In genomic region chr15:40470423-40471104, GRCh38 we compare ENCODE assay signal across 1 cellular context.
A peak's percentile ranks its signal among the peaks of the same experiment; 100 is the strongest.
TF ChIP-seq lines count a peak whose summit lies in the region.

CHST14 (plus strand) TSS chr15:40470984; CDS start chr15:40471214, 230 bp downstream.

TF ChIP-seq in K562, 482 proteins besides CTCF, POLR2A, EP300 and RAD21 (continued from another document and continues in another):
- TF ChIP-seq ZNF318 (IDR thresholded peaks at IDR 0.05; ENCODE audit: borderline replicate concordance in 1 of 2, low read depth in 1 of 2) (no peak), MTA3 (IDR thresholded peaks at IDR 0.05; ENCODE audit: borderline replicate concordance) (peak; percentile 68; the same call in 1 of the 2 replicates), ASH1L (IDR thresholded peaks at IDR 0.05; ENCODE audit: borderline replicate concordance, low read depth, partially characterized antibody) (no peak), PRDM10 (IDR thresholded peaks at IDR 0.05; ENCODE audit: partially characterized antibody) (peak; percentile 8), MEIS2 (IDR thresholded peaks at IDR 0.05; ENCODE audit: partially characterized antibody) (no peak), DMBX1 (CRISPR knock-in tag; IDR thresholded peaks at IDR 0.05; ENCODE audit: borderline replicate concordance) (0 out of 2 replicates have a peak, but pooled peaks have one; percentile 47), VEZF1 (CRISPR knock-in tag; IDR thresholded peaks at IDR 0.05) (peak; percentile 85), COPS2 (conservative IDR thresholded peaks at IDR 0.05) (no peak), SRSF3 (IDR thresholded peaks at IDR 0.05; ENCODE audit: insufficient read depth, low read length) (no peak), ZNF280A (IDR thresholded peaks at IDR 0.05; ENCODE audit: low read depth, partially characterized antibody) (no peak), ZNF778 (CRISPR knock-in tag; IDR thresholded peaks at IDR 0.05) (no peak), TAF1 (IDR thresholded peaks at IDR 0.05; ENCODE audit: control insufficient read depth, extremely low read depth, insufficient read depth, low read length, severe bottlenecking) (peak; percentile 30), ZNF551 (CRISPR knock-in tag; IDR thresholded peaks at IDR 0.05) (no peak), ZBTB7A (IDR thresholded peaks at IDR 0.05; ENCODE audit: borderline replicate concordance, control insufficient read depth, low read depth, low read length) (peak; percentile 97), PHF20 (IDR thresholded peaks at IDR 0.05; ENCODE audit: partially characterized antibody) (no peak), MGA (IDR thresholded peaks at IDR 0.05) (peak; percentile 49; the same call in 1 of the 2 replicates), KLF6 (CRISPR knock-in tag; IDR thresholded peaks at IDR 0.05; ENCODE audit: borderline replicate concordance) (no peak), FOXP4 (CRISPR knock-in tag; IDR thresholded peaks at IDR 0.05; ENCODE audit: borderline replicate concordance) (no peak), ZNF583 (CRISPR knock-in tag; IDR thresholded peaks at IDR 0.05) (0 out of 2 replicates have a peak, but pooled peaks have one; percentile 26)
